Comparison of ENCODE assay signal across 17 cellular contexts in the genomic region with DNA sequence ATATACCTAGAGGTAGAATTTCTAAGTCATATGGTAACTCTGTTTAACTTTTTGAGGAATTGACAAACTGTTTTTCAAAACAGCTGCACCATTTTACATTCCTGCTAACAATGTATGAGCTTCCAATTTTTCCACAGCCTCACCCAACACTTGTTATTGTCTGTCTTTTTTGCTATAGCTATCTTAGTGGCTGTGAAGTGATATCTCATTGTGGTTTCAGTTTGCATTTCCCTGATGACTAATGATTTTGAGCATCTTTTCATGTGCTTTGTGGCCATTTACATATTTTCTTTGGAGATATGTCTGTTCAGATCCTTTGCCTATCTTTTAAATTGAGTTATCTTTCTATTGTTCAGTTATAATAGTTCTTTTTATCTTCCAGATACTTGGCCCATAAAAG.
DNase-seq lines count a peak whose midpoint lies in the region; ATAC-seq and TF ChIP-seq lines count a peak whose summit lies in the region.
"Had no signal": no experiment of that assay in that cellular context is flagged by ENCODE, and none has a peak within 500 bp of the region (broad histone marks: within the 10 kb centered on the region; RNA-seq: fewer than 3 reads in every experiment).

No MANE protein-coding gene starts in this region.

- no peak overlapping the region for H3K27ac ChIP-seq in spleen
- H3K27ac ChIP-seq: cardiac muscle cell, prostate gland had no signal

- H3K36me3 ChIP-seq in spleen = no peaks in the 10 kb centered on the region
- H3K36me3 ChIP-seq: cardiac muscle cell, prostate gland had no signal

- ATAC-seq in HG03378 (IDR thresholded peaks at IDR 0.05; ENCODE audit: unreplicated experiment) (peak; percentile 58), HG03342 (IDR thresholded peaks at IDR 0.05; ENCODE audit: unreplicated experiment) (no peak), Right ventricle myocardium inferior (no peak)
- ATAC-seq: naive thymus-derived CD8-positive, alpha-beta T cell had no signal

- in situ Hi-C loops in GM13976 (cut with MboI; ENCODE audit: low sequenced_read_pairs, unreplicated experiment) = no loop called here

- H3K4me1 ChIP-seq in spleen = no peaks in the 10 kb centered on the region
- H3K4me1 ChIP-seq: prostate gland had no signal

- no peak for TF ChIP-seq POLR2A in spleen (IDR thresholded peaks at IDR 0.05)

- H3K4me3 ChIP-seq in fibroblast of the aortic adventitia (ENCODE audit: low read depth, low read length) (no peak overlapping the region), spleen (no peak overlapping the region)
- H3K4me3 ChIP-seq: cardiac muscle cell, prostate gland had no signal

- TF ChIP-seq CTCF in fibroblast of the aortic adventitia (IDR thresholded peaks at IDR 0.05; ENCODE audit: insufficient read depth, low read length) = no peak
- no peak for TF ChIP-seq CTCF in GM13976 (IDR thresholded peaks at IDR 0.05; ENCODE audit: borderline replicate concordance, control extremely low read depth, extremely low read depth, insufficient read depth, missing control alignments)
- TF ChIP-seq CTCF in spleen (IDR thresholded peaks at IDR 0.05 in 8 of 11, conservative IDR thresholded peaks at IDR 0.05 in 3 of 11) = no peak

- intact Hi-C loops in spleen (cut with DNase I; ENCODE audit: low total_unique reads) = no loop called here
- intact Hi-C loops in Right ventricle myocardium inferior (cut with DNase I) = no loop called here

- DNase-seq in DMS53 treated with DMSO at 0.1 percent for 48 hours (lab: John Stamatoyannopoulos, UW; ENCODE audit: unreplicated experiment) (peak; percentile 36), SW480 (ENCODE audit: low spot score) (peak; percentile 14), fibroblast of the aortic adventitia (ENCODE audit: low read depth) (peak; percentile 40), GM13976 (ENCODE audit: low spot score) (no peak), spleen (no peak), Right ventricle myocardium inferior (ENCODE audit: missing footprints) (no peak)
- DNase-seq: activated T-cell treated with anti-CD3 and anti-CD28 coated beads for 4 hours; CD4-positive, alpha-beta memory T cell; effector memory CD4-positive, alpha-beta T cell; naive thymus-derived CD8-positive, alpha-beta T cell; NCI-H2081 treated with DMSO at 0.1 percent for 48 hours; NCI-H748 treated with DMSO at 0.1 percent for 48 hours; stimulated activated CD4-positive, alpha-beta T cell treated with anti-CD3 and anti-CD28 coated beads, Interleukin-12 subunit alpha, Interleukin-12 subunit beta, amount 100 ng/mL, for 4 hours had no signal

- no peaks in the 10 kb centered on the region for H3K9me3 ChIP-seq in spleen
- H3K9me3 ChIP-seq: prostate gland had no signal

- no peaks in the 10 kb centered on the region for H3K27me3 ChIP-seq in spleen (replicated peaks in 1 of 7)

Comparison
In these comparisons a context has a peak if more than half of its experiments do, and no peak if none do; other contexts are left out.
1. DNase-seq: peak in DMS53 treated with DMSO at 0.1 percent for 48 hours (single experiment), SW480 (single experiment) and fibroblast of the aortic adventitia (single experiment); none in GM13976 (single experiment), spleen (single experiment) and Right ventricle myocardium inferior (single experiment).